In genomic region chr5:154756871-154757646, GRCh38 we compare ENCODE assay signal across 8 cellular contexts. TPM values are rescaled to one million over a fixed set of nuclear protein-coding genes. Genes with fewer than 3 reads are reported as not detected.
DNase-seq lines count a peak whose midpoint lies in the region; ATAC-seq, FAIRE-seq and TF ChIP-seq lines count a peak whose summit lies in the region.

No MANE protein-coding gene starts in this region.

- H3K4me2 ChIP-seq in OCI-LY7 (ENCODE audit: low read length): peak overlapping the region; percentile 64

- H3K36me3 Mint-ChIP-seq in natural killer cell treated with Interleukin-12 subunit alpha and Interleukin-12 subunit beta and Interleukin-15 and Interleukin-18, amount 100 ng/mL, for 72 hours: peaks cover 4% of the 10 kb centered on the region

- H3K36me3 ChIP-seq in OCI-LY7 (ENCODE audit: insufficient read depth, low read length): peaks cover 51% of the 10 kb centered on the region

- H3K4me1 ChIP-seq in OCI-LY7 (ENCODE audit: insufficient read depth, low read length, poor library complexity, severe bottlenecking): peaks cover 57% of the 10 kb centered on the region

- H4K20me1 ChIP-seq in OCI-LY7 (ENCODE audit: insufficient read depth, low read length): peaks cover 46% of the 10 kb centered on the region

- 0 out of 2 replicates have a peak, but pooled peaks have one; percentile 11 for TF ChIP-seq CTCF in OCI-LY7 (conservative IDR thresholded peaks at IDR 0.05; ENCODE audit: low read length)
- no peak for TF ChIP-seq CTCF in fibroblast of pulmonary artery (IDR thresholded peaks at IDR 0.05; ENCODE audit: low read length, missing control alignments)

- H3K4me3 ChIP-seq in OCI-LY7 (ENCODE audit: low read depth, low read length, poor library complexity, severe bottlenecking): peak overlapping the region; percentile 84
- H3K4me3 ChIP-seq in fibroblast of pulmonary artery (replicated peaks; ENCODE audit: low read depth, low read length): peak overlapping the region; percentile 93

- no peak for DNase-seq in GM12891 (ENCODE audit: insufficient read length, low spot score)
- DNase-seq in OCI-LY7 (ENCODE audit: low spot score): peak; percentile 61
- peak; percentile 49 for DNase-seq in activated T-helper 9 cell treated with anti-CD3 and anti-CD28 coated beads, Interleukin-2, amount 50 U/mL, for 16 hours (ENCODE audit: low read depth)
- peak; percentile 38 for DNase-seq in fibroblast of pulmonary artery (ENCODE audit: low read depth)
- DNase-seq in natural killer cell treated with Interleukin-12 subunit alpha and Interleukin-12 subunit beta and Interleukin-15 and Interleukin-18, amount 100 ng/mL, for 72 hours (ENCODE audit: low spot score): peak; percentile 70
- peak in 46 of 49 donors; percentile 5 to 76 (median 52) for DNase-seq in substantia nigra (lab: John Stamatoyannopoulos, UW)

- POLR2A ChIA-PET in OCI-LY7 (lab: Charles Lee): interaction anchor here (0.6 to 1.0 kb wide), 2 partner anchors 11 to 185 kb away, joined by 3 to 4 read pairs; no protein-coding TSS in a partner anchor

- H3K9me2 ChIP-seq in OCI-LY7 (ENCODE audit: insufficient read depth, low read length): no peaks in the 10 kb centered on the region

- no peak overlapping the region for H2AFZ ChIP-seq in OCI-LY7 (ENCODE audit: low read length)

- no peaks in the 10 kb centered on the region for H3K9me3 ChIP-seq in OCI-LY7 (ENCODE audit: low read length)

- no TSS peak for BruUV-seq in OCI-LY7 (replicated peaks; lab: Mats Ljungman, UMichigan)

- H3K79me2 ChIP-seq in OCI-LY7 (ENCODE audit: insufficient read depth, low read depth, low read length): peaks cover 81% of the 10 kb centered on the region

- H3K27ac Mint-ChIP-seq in natural killer cell treated with Interleukin-12 subunit alpha and Interleukin-12 subunit beta and Interleukin-15 and Interleukin-18, amount 100 ng/mL, for 72 hours: peak overlapping the region; percentile 82 to 94

- peak overlapping the region; percentile 96 for H3K4me3 Mint-ChIP-seq in natural killer cell treated with Interleukin-12 subunit alpha and Interleukin-12 subunit beta and Interleukin-15 and Interleukin-18, amount 100 ng/mL, for 72 hours

- FAIRE-seq in GM12891 (lab: Jason Lieb, UNC): peak; percentile 52

- no peaks in the 10 kb centered on the region for H3K27me3 Mint-ChIP-seq in natural killer cell treated with Interleukin-12 subunit alpha and Interleukin-12 subunit beta and Interleukin-15 and Interleukin-18, amount 100 ng/mL, for 72 hours

- peaks cover 45 to 59% of the 10 kb centered on the region in 2 donors for H3K4me1 Mint-ChIP-seq in natural killer cell treated with Interleukin-12 subunit alpha and Interleukin-12 subunit beta and Interleukin-15 and Interleukin-18, amount 100 ng/mL, for 72 hours (ENCODE audit: low read depth in 2 of 2)

- intact Hi-C loops in OCI-LY7 (cut with micrococcal nuclease; ENCODE audit: unreplicated experiment): loop anchor here (5.0 to 10.0 kb wide), 3 partner anchors 105 to 312 kb away; partner anchors contain the start of genes GEMIN5 and SAP30L

- peak in 1 of 2 donors; percentile 1 for ATAC-seq in natural killer cell treated with Interleukin-12 subunit alpha and Interleukin-12 subunit beta and Interleukin-15 and Interleukin-18, amount 100 ng/mL, for 72 hours
- no peak for ATAC-seq in GM18505 (IDR thresholded peaks at IDR 0.05; ENCODE audit: unreplicated experiment)
- no peak for ATAC-seq in GM21447 (IDR thresholded peaks at IDR 0.05; ENCODE audit: unreplicated experiment)

- no peaks in the 10 kb centered on the region for H3K9me3 Mint-ChIP-seq in natural killer cell treated with Interleukin-12 subunit alpha and Interleukin-12 subunit beta and Interleukin-15 and Interleukin-18, amount 100 ng/mL, for 72 hours

- H3K27ac ChIP-seq in OCI-LY7 (ENCODE audit: low read depth, low read length, poor library complexity, severe bottlenecking) (peak overlapping the region; percentile 67), substantia nigra (ENCODE audit: low read depth, low read length, poor library complexity, severe bottlenecking) (peak overlapping the region; percentile 88)

- CTCF ChIA-PET in OCI-LY7 (lab: Charles Lee; ENCODE audit: unreplicated experiment): interaction anchor here (1.0 kb wide), 1 partner anchor 10 kb away, joined by 3 read pairs; no protein-coding TSS in a partner anchor

- peak; percentile 50; the same call in 1 of the 2 replicates for TF ChIP-seq POLR2A in GM12891 (IDR thresholded peaks at IDR 0.05; ENCODE audit: low read depth, low read length)
- no peak for TF ChIP-seq POLR2A in GM18505 (IDR thresholded peaks at IDR 0.05; ENCODE audit: borderline replicate concordance, extremely low read depth, insufficient read depth, insufficient read length)

TF ChIP-seq in GM12891, 5 proteins besides CTCF, POLR2A, EP300 and RAD21:
- peak; percentile 59; the same call in 1 of the 2 replicates for TF ChIP-seq POLR2AphosphoS5 (IDR thresholded peaks at IDR 0.05; ENCODE audit: low read depth, low read length)
- no peak for TF ChIP-seq POU2F2 (IDR thresholded peaks at IDR 0.05; ENCODE audit: low read depth, low read length)
- TF ChIP-seq TAF1 (IDR thresholded peaks at IDR 0.05; ENCODE audit: low read depth, low read length): no peak
- TF ChIP-seq PAX5 (IDR thresholded peaks at IDR 0.05; ENCODE audit: insufficient read depth, low read length, severe bottlenecking): no peak
- no peak for TF ChIP-seq SPI1 (IDR thresholded peaks at IDR 0.05; ENCODE audit: low read depth, low read length)

RNA-seq across cellular contexts. Expression of gene LARP1, which starts 1.9 kb away (rescaled TPM):
- polyA plus RNA-seq in GM12891 (2012; ENCODE audit: low read depth, missing spikeins): 43.5 TPM
- 66.2 and 71.1 TPM in 2 replicates for total RNA-seq in OCI-LY7 (2014; rRNA removed; shearing (Covaris generic))
- 274 and 300 TPM in 2 replicates for total RNA-seq in OCI-LY7 (2022)
- total RNA-seq in natural killer cell treated with Interleukin-12 subunit alpha and Interleukin-12 subunit beta and Interleukin-15 and Interleukin-18, amount 100 ng/mL, for 72 hours: 100 to 1,000 TPM; 193 to 369 TPM
